Comparison of ENCODE assay signal across 22 cellular contexts in genomic region chr15:71571641-71572040, GRCh38.
DNase-seq lines count a peak whose midpoint lies in the region; ATAC-seq, FAIRE-seq and TF ChIP-seq lines count a peak whose summit lies in the region.
"Had no signal": no experiment of that assay in that cellular context is flagged by ENCODE, and none has a peak within 500 bp of the region (broad histone marks: within the 10 kb centered on the region; RNA-seq: fewer than 3 reads in every experiment).

No MANE protein-coding gene starts in this region.

- no peak overlapping the region for H3K9ac ChIP-seq in parathyroid adenoma
- H3K9ac ChIP-seq: GM23248 had no signal

- no peak overlapping the region for H3K4me3 ChIP-seq in parathyroid adenoma (ENCODE audit: low read depth, low read length)
- H3K4me3 ChIP-seq: GM23248 had no signal

- no peak for ATAC-seq in Right ventricle myocardium inferior
- ATAC-seq: T-cell had no signal

- H2AFZ ChIP-seq in parathyroid adenoma, result peak overlapping the region; percentile 11
- H2AFZ ChIP-seq: GM23248 had no signal

- no peaks in the 10 kb centered on the region for H3K79me2 ChIP-seq in parathyroid adenoma

- no peaks in the 10 kb centered on the region for H3K36me3 ChIP-seq in parathyroid adenoma (ENCODE audit: control insufficient read depth, insufficient read depth, low read length)

- peaks cover 9% of the 10 kb centered on the region for H3K4me1 ChIP-seq in parathyroid adenoma

- intact Hi-C loops in Right ventricle myocardium inferior (cut with DNase I), result no loop called here

- H3K4me2 ChIP-seq in parathyroid adenoma (ENCODE audit: low read length), result no peak overlapping the region

- H3K27me3 ChIP-seq in parathyroid adenoma (ENCODE audit: control insufficient read depth, insufficient read depth, low read length), result no peaks in the 10 kb centered on the region

- TF ChIP-seq CTCF in D721Med (IDR thresholded peaks at IDR 0.05; ENCODE audit: insufficient read depth, missing control alignments) (no peak), parathyroid adenoma (IDR thresholded peaks at IDR 0.05) (no peak), GM13977 (IDR thresholded peaks at IDR 0.05; ENCODE audit: extremely low read depth, insufficient read depth, missing control alignments) (no peak)

- in situ Hi-C loops in GM13977 (cut with MboI; ENCODE audit: low pct_unique_long_range_greater_than_20kb, low sequenced_read_pairs, unreplicated experiment), result no loop called here

- peak; percentile 27 for DNase-seq in D721Med (ENCODE audit: insufficient read length, low spot score)
- peak; percentile 89 for DNase-seq in NCI-H82 (lab: John Stamatoyannopoulos, UW)
- no peak for DNase-seq in epithelial cell of prostate (ENCODE audit: low read depth, low spot score)
- no peak for DNase-seq in activated CD4-positive, alpha-beta T cell treated with anti-CD3 and anti-CD28 coated beads, Interleukin-2, amount 50 U/mL, for 4 hours
- no peak for DNase-seq in Right ventricle myocardium inferior (ENCODE audit: missing footprints)
- DNase-seq in GM13977 (ENCODE audit: low spot score), result no peak
- DNase-seq: CD8-positive, alpha-beta memory T cell; DMS79 treated with DMSO at 0.1 percent for 48 hours; GF-D8; GM23248; H7; NCI-H1092 treated with DMSO at 0.1 percent for 48 hours; NCI-H146; NCI-H1930; NCI-H2107; NCI-H526; Right ventricle myocardium superior; T-cell had no signal

- peak; percentile 87 for FAIRE-seq in D721Med (lab: Jason Lieb, UNC)
- FAIRE-seq: GM12892, GM19239 had no signal

- no peaks in the 10 kb centered on the region for H3K9me3 ChIP-seq in parathyroid adenoma (ENCODE audit: control insufficient read depth, low read length)

- peak overlapping the region; percentile 66 for H3K27ac ChIP-seq in epithelial cell of prostate
- peak overlapping the region; percentile 71 for H3K27ac ChIP-seq in parathyroid adenoma
- H3K27ac ChIP-seq: GM23248, HL-60 had no signal

Comparison
In these comparisons a context has a peak if more than half of its experiments do, and no peak if none do; other contexts are left out.
1. DNase-seq: peak in D721Med (single experiment) and NCI-H82 (single experiment); none in epithelial cell of prostate (single experiment), activated CD4-positive, alpha-beta T cell treated with anti-CD3 and anti-CD28 coated beads, Interleukin-2, amount 50 U/mL, for 4 hours (0 of 2), Right ventricle myocardium inferior (single experiment) and GM13977 (single experiment).